1 cellular context compared by ENCODE assay signal in the genomic region with DNA sequence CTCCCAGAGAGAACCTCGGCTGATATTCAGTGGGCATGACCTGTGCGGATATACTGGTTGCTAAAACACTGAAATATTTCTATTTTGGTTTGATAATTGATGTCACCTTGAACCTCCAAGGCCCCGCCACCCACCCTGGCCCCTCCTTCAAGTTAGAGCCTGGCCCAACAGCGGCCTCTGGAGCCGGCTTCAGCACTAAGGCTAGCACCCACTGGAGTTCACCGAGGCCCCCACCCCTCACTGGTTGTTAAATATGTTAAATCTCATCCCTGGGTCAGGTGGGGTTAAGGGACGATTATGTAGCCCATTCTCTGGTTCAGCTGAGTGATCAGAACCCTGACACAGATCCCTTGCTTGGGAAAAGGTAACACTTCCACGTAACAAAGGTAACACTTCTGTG.
A peak's percentile ranks its signal among the peaks of the same experiment; 100 is the strongest.
TF ChIP-seq lines count a peak whose summit lies in the region.

No MANE protein-coding gene starts in this region.

TF ChIP-seq in Ishikawa, 13 proteins besides CTCF, POLR2A, EP300 and RAD21 (continued from another document):
- TF ChIP-seq, protein P1, sequence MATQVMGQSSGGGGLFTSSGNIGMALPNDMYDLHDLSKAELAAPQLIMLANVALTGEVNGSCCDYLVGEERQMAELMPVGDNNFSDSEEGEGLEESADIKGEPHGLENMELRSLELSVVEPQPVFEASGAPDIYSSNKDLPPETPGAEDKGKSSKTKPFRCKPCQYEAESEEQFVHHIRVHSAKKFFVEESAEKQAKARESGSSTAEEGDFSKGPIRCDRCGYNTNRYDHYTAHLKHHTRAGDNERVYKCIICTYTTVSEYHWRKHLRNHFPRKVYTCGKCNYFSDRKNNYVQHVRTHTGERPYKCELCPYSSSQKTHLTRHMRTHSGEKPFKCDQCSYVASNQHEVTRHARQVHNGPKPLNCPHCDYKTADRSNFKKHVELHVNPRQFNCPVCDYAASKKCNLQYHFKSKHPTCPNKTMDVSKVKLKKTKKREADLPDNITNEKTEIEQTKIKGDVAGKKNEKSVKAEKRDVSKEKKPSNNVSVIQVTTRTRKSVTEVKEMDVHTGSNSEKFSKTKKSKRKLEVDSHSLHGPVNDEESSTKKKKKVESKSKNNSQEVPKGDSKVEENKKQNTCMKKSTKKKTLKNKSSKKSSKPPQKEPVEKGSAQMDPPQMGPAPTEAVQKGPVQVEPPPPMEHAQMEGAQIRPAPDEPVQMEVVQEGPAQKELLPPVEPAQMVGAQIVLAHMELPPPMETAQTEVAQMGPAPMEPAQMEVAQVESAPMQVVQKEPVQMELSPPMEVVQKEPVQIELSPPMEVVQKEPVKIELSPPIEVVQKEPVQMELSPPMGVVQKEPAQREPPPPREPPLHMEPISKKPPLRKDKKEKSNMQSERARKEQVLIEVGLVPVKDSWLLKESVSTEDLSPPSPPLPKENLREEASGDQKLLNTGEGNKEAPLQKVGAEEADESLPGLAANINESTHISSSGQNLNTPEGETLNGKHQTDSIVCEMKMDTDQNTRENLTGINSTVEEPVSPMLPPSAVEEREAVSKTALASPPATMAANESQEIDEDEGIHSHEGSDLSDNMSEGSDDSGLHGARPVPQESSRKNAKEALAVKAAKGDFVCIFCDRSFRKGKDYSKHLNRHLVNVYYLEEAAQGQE (IDR thresholded peaks at IDR 0.05; ENCODE audit: low read depth) = peak; percentile 70
- TF ChIP-seq FOXM1 (IDR thresholded peaks at IDR 0.05; ENCODE audit: borderline replicate concordance, low read depth) = no peak
